Comparison of ENCODE assay signal across 8 cellular contexts in genomic region chr4:55386073-55386472, GRCh38. TPM values are rescaled to one million over a fixed set of nuclear protein-coding genes. Genes with fewer than 3 reads are reported as not detected.
DNase-seq lines count a peak whose midpoint lies in the region; ATAC-seq and TF ChIP-seq lines count a peak whose summit lies in the region.

No MANE protein-coding gene starts in this region.

- H3K4me1 Mint-ChIP-seq in T-helper 2 cell treated with Interferon-gamma antibody and Interleukin-4, amounts not matched to agents 5 μg/mL and 100 μg/mL, for 36 hours (ENCODE audit: low read depth), result peaks cover 19% of the 10 kb centered on the region

- H3K27ac Mint-ChIP-seq in T-helper 2 cell treated with Interferon-gamma antibody and Interleukin-4, amounts not matched to agents 5 μg/mL and 100 μg/mL, for 36 hours, result no peak overlapping the region

- ATAC-seq in GM18867 (IDR thresholded peaks at IDR 0.05; ENCODE audit: unreplicated experiment) (peak; percentile 79), HG02610 (IDR thresholded peaks at IDR 0.05; ENCODE audit: unreplicated experiment) (peak; percentile 69), Right ventricle myocardium inferior (no peak)

- in situ Hi-C loops in transverse colon (cut with MboI; ENCODE audit: low pct_ligation_motif_present in 1 of 4, low pct_unique_long_range_greater_than_20kb in 1 of 4, low sequenced_read_pairs in 3 of 4), result no loop called here

- H3K27ac ChIP-seq in transverse colon, result no peak overlapping the region

- H3K27me3 ChIP-seq in transverse colon, result no peaks in the 10 kb centered on the region

- no peaks in the 10 kb centered on the region for H3K27me3 Mint-ChIP-seq in T-helper 2 cell treated with Interferon-gamma antibody and Interleukin-4, amounts not matched to agents 5 μg/mL and 100 μg/mL, for 36 hours (ENCODE audit: low read depth)

- DNase-seq in OCI-M1 (lab: John Stamatoyannopoulos, UW) (peak; percentile 76), iPS-NIHi11 (ENCODE audit: low spot score) (peak; percentile 64), transverse colon (no peak), Right ventricle myocardium inferior (ENCODE audit: missing footprints) (no peak)
- DNase-seq in stimulated activated CD4-positive, alpha-beta T cell treated with anti-CD3 and anti-CD28 coated beads, Interleukin-15, amount 100 ng/mL, for 24 hours, result no peak
- no peak for DNase-seq in T-helper 2 cell treated with Interferon-gamma antibody and Interleukin-4, amounts not matched to agents 5 μg/mL and 100 μg/mL, for 36 hours (ENCODE audit: low spot score)

- no peaks in the 10 kb centered on the region for H3K36me3 Mint-ChIP-seq in T-helper 2 cell treated with Interferon-gamma antibody and Interleukin-4, amounts not matched to agents 5 μg/mL and 100 μg/mL, for 36 hours (ENCODE audit: low read depth)

- no peaks in the 10 kb centered on the region for H3K9me3 ChIP-seq in transverse colon

- no peaks in the 10 kb centered on the region for H3K36me3 ChIP-seq in transverse colon

- TF ChIP-seq POLR2A in transverse colon (IDR thresholded peaks at IDR 0.05), result no peak

- TF ChIP-seq CTCF in transverse colon (IDR thresholded peaks at IDR 0.05), result no peak

- H3K4me3 Mint-ChIP-seq in T-helper 2 cell treated with Interferon-gamma antibody and Interleukin-4, amounts not matched to agents 5 μg/mL and 100 μg/mL, for 36 hours, result no peak overlapping the region

- H3K4me3 ChIP-seq in transverse colon, result no peak overlapping the region

- intact Hi-C loops in transverse colon (cut with DNase I; ENCODE audit: low total_unique reads), result no loop called here
- intact Hi-C loops in Right ventricle myocardium inferior (cut with DNase I), result no loop called here

- no peak for TF ChIP-seq EP300 in transverse colon (IDR thresholded peaks at IDR 0.05; ENCODE audit: low read depth)

- H3K4me1 ChIP-seq in transverse colon, result no peaks in the 10 kb centered on the region

- no peaks in the 10 kb centered on the region for H3K9me3 Mint-ChIP-seq in T-helper 2 cell treated with Interferon-gamma antibody and Interleukin-4, amounts not matched to agents 5 μg/mL and 100 μg/mL, for 36 hours

RNA-seq across cellular contexts. Expression of gene TMEM165, which starts 9.7 kb away (rescaled TPM):
- 100 to 1,000 TPM in 3 of 4 donors, 10 to 100 TPM in 1; 79.5 to 215 (median 136) TPM for total RNA-seq in transverse colon
- total RNA-seq in Right ventricle myocardium inferior, result 38.3 TPM

RNA-seq across cellular contexts. Expression of gene SRD5A3, which starts 40.0 kb away (rescaled TPM):
- total RNA-seq in transverse colon (10 to 100 TPM in 1 of 4 donors, 1 to 10 TPM in 3; 1.2 to 13.5 (median 4.9) TPM), Right ventricle myocardium inferior (9.5 TPM)

Comparison
In these comparisons a context has a peak if more than half of its experiments do, and no peak if none do; other contexts are left out.
1. DNase-seq: peak in OCI-M1 (single experiment) and iPS-NIHi11 (single experiment); none in transverse colon (single experiment), Right ventricle myocardium inferior (single experiment), stimulated activated CD4-positive, alpha-beta T cell treated with anti-CD3 and anti-CD28 coated beads, Interleukin-15, amount 100 ng/mL, for 24 hours (single experiment) and T-helper 2 cell treated with Interferon-gamma antibody and Interleukin-4, amounts not matched to agents 5 μg/mL and 100 μg/mL, for 36 hours (single experiment).